In the genomic region with DNA sequence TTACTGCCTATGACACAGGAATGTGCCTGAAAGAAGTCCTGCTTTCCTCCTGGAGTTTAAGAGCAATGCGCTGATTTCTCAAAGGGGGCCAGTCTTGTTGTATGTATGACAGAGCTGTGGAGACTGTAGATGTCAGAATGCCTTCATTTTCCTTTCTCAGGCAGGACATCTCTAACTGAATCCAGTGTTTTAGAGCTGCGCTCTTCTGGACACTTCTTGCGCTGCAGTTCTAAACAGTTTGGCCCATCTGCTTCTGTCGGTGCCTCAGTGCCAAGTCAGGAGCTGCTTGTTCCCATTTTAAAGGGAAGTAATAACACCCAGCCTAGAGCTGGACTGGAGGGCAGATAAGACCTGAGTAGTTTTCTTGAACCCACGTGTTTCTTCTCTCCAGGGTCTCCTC, we compare ENCODE assay signal across 32 cellular contexts.
A peak's percentile ranks its signal among the peaks of the same experiment; 100 is the strongest.
DNase-seq lines count a peak whose midpoint lies in the region; ATAC-seq and TF ChIP-seq lines count a peak whose summit lies in the region.
"Had no signal": no experiment of that assay in that cellular context is flagged by ENCODE, and none has a peak within 500 bp of the region (broad histone marks: within the 10 kb centered on the region; RNA-seq: fewer than 3 reads in every experiment).

No MANE protein-coding gene starts in this region.

- no CpG with 5 or more reads among the region's 5 CpGs for WGBS in H9 (ENCODE audit: extremely low coverage, insufficient read length, low lambda C conversion rate)

- H3K4me3 ChIP-seq in A673 (ENCODE audit: low read depth, low read length, poor library complexity, severe bottlenecking) (no peak overlapping the region), RWPE2 (ENCODE audit: severe bottlenecking) (no peak overlapping the region)
- H3K4me3 ChIP-seq: cardiac muscle cell, coronary artery, SJCRH30, transverse colon had no signal

- no peak overlapping the region for H2AK5ac ChIP-seq in H9 (ENCODE audit: insufficient read length, low read length)

- no peaks in the 10 kb centered on the region for H3K23me2 ChIP-seq in H9 (ENCODE audit: insufficient read length, low read depth, low read length, poor library complexity, severe bottlenecking)

- no peaks in the 10 kb centered on the region for H3K9me3 ChIP-seq in A673 (ENCODE audit: low read depth, low read length, poor library complexity, severe bottlenecking)
- no peaks in the 10 kb centered on the region for H3K9me3 ChIP-seq in H9 (ENCODE audit: control insufficient read depth, low read depth, low read length)
- H3K9me3 ChIP-seq in RWPE2 (ENCODE audit: severe bottlenecking): no peaks in the 10 kb centered on the region
- H3K9me3 ChIP-seq: SJCRH30, transverse colon had no signal

- BruUV-seq in A673 (replicated peaks; lab: Mats Ljungman, UMichigan): no TSS peak

- H3K4me1 ChIP-seq in A673 (ENCODE audit: insufficient read depth, low read length, poor library complexity, severe bottlenecking) (no peaks in the 10 kb centered on the region), H9 (ENCODE audit: insufficient read depth, low read length) (no peaks in the 10 kb centered on the region), RWPE2 (ENCODE audit: insufficient read depth, poor library complexity, severe bottlenecking) (no peaks in the 10 kb centered on the region), foreskin keratinocyte (no peaks in the 10 kb centered on the region)
- H3K4me1 ChIP-seq: SJCRH30, transverse colon had no signal

- H3K36me3 Mint-ChIP-seq in H9 (ENCODE audit: insufficient read depth in 1 of 3, low read depth in 3 of 3): peaks cover 5 to 28% (median 7%) of the 10 kb centered on the region in 3 experiments; a peak in 6 of 7 replicates

- H3K23ac ChIP-seq in H9 (ENCODE audit: insufficient read length, low read depth, low read length): no peak overlapping the region

- no peaks in the 10 kb centered on the region for H4K20me1 ChIP-seq in H9 (ENCODE audit: control insufficient read depth, insufficient read depth, insufficient read length)

- no peak overlapping the region for H2BK15ac ChIP-seq in H9 (ENCODE audit: low read depth, low read length)

- no peaks in the 10 kb centered on the region for H3K27me3 Mint-ChIP-seq in H9 (ENCODE audit: low read depth)
- H3K27me3 Mint-ChIP-seq: activated B cell treated with CpG ODN at 0.5 μM for 24 hours; activated CD8-positive, alpha-beta memory T cell treated with anti-CD3 and anti-CD28 coated beads, Interleukin-2, amount 10 ng/mL, durations not matched to agents 7 days and 5 days; activated naive CD8-positive, alpha-beta T cell treated with anti-CD3 and anti-CD28 coated beads, Interleukin-2, amount 10 ng/mL, durations not matched to agents 7 days and 5 days; CD8-positive, alpha-beta memory T cell; effector memory CD8-positive, alpha-beta T cell; naive B cell had no signal

- H3K27ac ChIP-seq in A673 (ENCODE audit: low read depth, low read length, poor library complexity, severe bottlenecking) (no peak overlapping the region), H9 (ENCODE audit: insufficient read length, low read depth, low read length) (no peak overlapping the region), RWPE2 (ENCODE audit: poor library complexity, severe bottlenecking) (no peak overlapping the region), foreskin keratinocyte (no peak overlapping the region)
- H3K27ac ChIP-seq: coronary artery, SJCRH30, transverse colon had no signal

- no peak overlapping the region for H4K8ac ChIP-seq in H9 (replicated peaks; ENCODE audit: insufficient read length, low read depth, low read length)

- H2BK5ac ChIP-seq in H9 (ENCODE audit: insufficient read length, low read length): no peak overlapping the region

- H4K91ac ChIP-seq in H9 (ENCODE audit: insufficient read length, low read depth, low read length): no peak overlapping the region

- H3K9ac ChIP-seq in H9 (ENCODE audit: extremely low read depth, insufficient read length, low read length): no peak overlapping the region

- intact Hi-C loops in A673 (cut with micrococcal nuclease; ENCODE audit: unreplicated experiment): no loop called here

- H3K4me2 ChIP-seq in H9 (ENCODE audit: insufficient read depth, insufficient read length, low read length): no peak overlapping the region

- H3K56ac ChIP-seq in H9 (ENCODE audit: insufficient read length, low read depth, low read length): no peak overlapping the region

- no peak overlapping the region for H3K18ac ChIP-seq in H9 (ENCODE audit: insufficient read length, low read depth, low read length)

- H3K79me1 ChIP-seq in H9 (ENCODE audit: insufficient read depth, low read depth, low read length, poor library complexity, severe bottlenecking): no peaks in the 10 kb centered on the region

- H3K27me3 ChIP-seq in A673 (replicated peaks; ENCODE audit: insufficient read depth, low read depth, low read length, poor library complexity) (no peaks in the 10 kb centered on the region), H9 (ENCODE audit: insufficient read depth, low read length) (no peaks in the 10 kb centered on the region; the same call in 1 of the 2 replicates), RWPE2 (ENCODE audit: insufficient read depth, poor library complexity, severe bottlenecking) (no peaks in the 10 kb centered on the region), foreskin keratinocyte (no peaks in the 10 kb centered on the region)
- H3K27me3 ChIP-seq: cardiac muscle cell, SJCRH30, transverse colon had no signal

- TF ChIP-seq CTCF in A673 (conservative IDR thresholded peaks at IDR 0.05; ENCODE audit: low read depth, low read length) (peak; percentile 20; the same call in 1 of the 2 replicates), H9 (conservative IDR thresholded peaks at IDR 0.05) (peak; percentile 19; the same call in 1 of the 3 replicates), RWPE2 (IDR thresholded peaks at IDR 0.05; ENCODE audit: poor library complexity, severe bottlenecking) (no peak), foreskin keratinocyte (conservative IDR thresholded peaks at IDR 0.05) (peak; percentile 18)

- no peak overlapping the region for H3T11ph ChIP-seq in H9 (ENCODE audit: low read length)

- no peak overlapping the region for H3K4ac ChIP-seq in H9 (ENCODE audit: low read depth, low read length)

- CTCF ChIA-PET in A673 (lab: Charles Lee): no interaction called here

- H2BK120ac ChIP-seq in H9 (ENCODE audit: low read depth, low read length, poor library complexity, severe bottlenecking): no peak overlapping the region

- POLR2A ChIA-PET in A673 (lab: Charles Lee; ENCODE audit: low non-redundant PET): no interaction called here

- no peak overlapping the region for H4K5ac ChIP-seq in H9 (ENCODE audit: insufficient read length, low read depth, low read length)

- no peak overlapping the region for H2BK12ac ChIP-seq in H9 (ENCODE audit: insufficient read length, low read depth, low read length)

- no peaks in the 10 kb centered on the region; a peak in 1 of 5 replicates for H3K9me3 Mint-ChIP-seq in H9
- H3K9me3 Mint-ChIP-seq: effector memory CD8-positive, alpha-beta T cell had no signal

- H2AFZ ChIP-seq in H9 (ENCODE audit: low read length): no peak overlapping the region

- H3K79me2 ChIP-seq in H9 (ENCODE audit: insufficient read depth, low read length): no peaks in the 10 kb centered on the region

- H2BK20ac ChIP-seq in H9 (ENCODE audit: low read depth, low read length, poor library complexity, severe bottlenecking): no peak overlapping the region

- ATAC-seq in RWPE2 (ENCODE audit: low read depth) (0 out of 3 replicates have a peak, but pooled peaks have one; percentile 35), foreskin keratinocyte (no peak), HG03342 (IDR thresholded peaks at IDR 0.05; ENCODE audit: unreplicated experiment) (no peak)
- ATAC-seq: activated CD8-positive, alpha-beta memory T cell treated with anti-CD3 and anti-CD28 coated beads, Interleukin-2, amount 10 ng/mL, durations not matched to agents 7 days and 5 days; activated T-cell treated with anti-CD3 and anti-CD28 coated beads, Interleukin-2, amount 50 U/mL, for 4 hours; effector memory CD8-positive, alpha-beta T cell had no signal

- peak overlapping the region in 1 of 3 experiments; percentile 50; a peak in 1 of 7 replicates for H3K27ac Mint-ChIP-seq in H9
- H3K27ac Mint-ChIP-seq: activated B cell treated with CpG ODN at 0.5 μM for 24 hours; activated CD8-positive, alpha-beta memory T cell treated with anti-CD3 and anti-CD28 coated beads, Interleukin-2, amount 10 ng/mL, durations not matched to agents 7 days and 5 days; activated naive CD8-positive, alpha-beta T cell treated with anti-CD3 and anti-CD28 coated beads, Interleukin-2, amount 10 ng/mL, durations not matched to agents 7 days and 5 days; CD8-positive, alpha-beta memory T cell; effector memory CD8-positive, alpha-beta T cell had no signal

- no peak overlapping the region for H3K14ac ChIP-seq in H9 (ENCODE audit: insufficient read depth, low read length)

- H3K36me3 ChIP-seq in A673 (ENCODE audit: insufficient read depth, low read length, poor library complexity, severe bottlenecking) (no peaks in the 10 kb centered on the region), RWPE2 (ENCODE audit: low read depth) (peaks cover under 1% of the 10 kb centered on the region; the same call in 1 of the 2 replicates)
- H3K36me3 ChIP-seq: SJCRH30, transverse colon had no signal

- DNase-seq in A673 (ENCODE audit: low spot score) (no peak), H9 (no peak), RWPE2 (ENCODE audit: low spot score) (no peak), foreskin keratinocyte (no peak), epidermal melanocyte (ENCODE audit: insufficient read length, low spot score) (no peak), kidney glomerular epithelial cell (lab: John Stamatoyannopoulos, UW) (no peak), HUDEP-2 (lab: John Stamatoyannopoulos, UW; ENCODE audit: unreplicated experiment in 76 of 76) (no peak)
- DNase-seq: activated B cell treated with CpG ODN at 0.5 μM for 24 hours; activated CD4-positive, alpha-beta T cell treated with anti-CD3 and anti-CD28 coated beads, Interleukin-2, amount 50 U/mL, for 1 hour; activated CD8-positive, alpha-beta memory T cell treated with anti-CD3 and anti-CD28 coated beads, Interleukin-2, amount 10 ng/mL, durations not matched to agents 7 days and 5 days; activated gamma-delta T cell treated with Interleukin-2 at 50 U/mL for 16 hours; activated naive CD8-positive, alpha-beta T cell treated with anti-CD3 and anti-CD28 coated beads, Interleukin-2, amount 10 ng/mL, durations not matched to agents 7 days and 5 days; activated T-cell treated with anti-CD3 and anti-CD28 coated beads, Interleukin-2, amount 50 U/mL, for 4 hours; aorta; CD8-positive, alpha-beta memory T cell; DMS153; effector memory CD8-positive, alpha-beta T cell; foreskin melanocyte; MM.1S; naive B cell; NCI-H1417 treated with DMSO at 0.1 percent for 48 hours; NCI-H2081; NCI-H226; NCI-H69; SJCRH30; stimulated activated CD4-positive, alpha-beta T cell treated with anti-CD3 and anti-CD28 coated beads, Interleukin-15, amount 100 ng/mL, for 24 hours; stimulated activated CD4-positive, alpha-beta T cell treated with anti-CD3 and anti-CD28 coated beads, Interleukin-4, amount 100 ng/mL, for 4 hours; T-helper 1 cell; transverse colon had no signal

- no peak overlapping the region for H3K4me3 Mint-ChIP-seq in H9
- H3K4me3 Mint-ChIP-seq: activated B cell treated with CpG ODN at 0.5 μM for 24 hours; activated CD8-positive, alpha-beta memory T cell treated with anti-CD3 and anti-CD28 coated beads, Interleukin-2, amount 10 ng/mL, durations not matched to agents 7 days and 5 days; activated naive CD8-positive, alpha-beta T cell treated with anti-CD3 and anti-CD28 coated beads, Interleukin-2, amount 10 ng/mL, durations not matched to agents 7 days and 5 days; activated T-cell treated with anti-CD3 and anti-CD28 coated beads, Interleukin-2, amount 50 U/mL, for 4 hours; CD8-positive, alpha-beta memory T cell; effector memory CD8-positive, alpha-beta T cell; naive B cell had no signal

- peaks cover 6 to 8% of the 10 kb centered on the region in 2 experiments for H3K4me1 Mint-ChIP-seq in H9
- H3K4me1 Mint-ChIP-seq: activated B cell treated with CpG ODN at 0.5 μM for 24 hours; activated CD8-positive, alpha-beta memory T cell treated with anti-CD3 and anti-CD28 coated beads, Interleukin-2, amount 10 ng/mL, durations not matched to agents 7 days and 5 days; activated naive CD8-positive, alpha-beta T cell treated with anti-CD3 and anti-CD28 coated beads, Interleukin-2, amount 10 ng/mL, durations not matched to agents 7 days and 5 days; CD8-positive, alpha-beta memory T cell; naive B cell had no signal
